25 cellular contexts compared by ENCODE assay signal in the genomic region with DNA sequence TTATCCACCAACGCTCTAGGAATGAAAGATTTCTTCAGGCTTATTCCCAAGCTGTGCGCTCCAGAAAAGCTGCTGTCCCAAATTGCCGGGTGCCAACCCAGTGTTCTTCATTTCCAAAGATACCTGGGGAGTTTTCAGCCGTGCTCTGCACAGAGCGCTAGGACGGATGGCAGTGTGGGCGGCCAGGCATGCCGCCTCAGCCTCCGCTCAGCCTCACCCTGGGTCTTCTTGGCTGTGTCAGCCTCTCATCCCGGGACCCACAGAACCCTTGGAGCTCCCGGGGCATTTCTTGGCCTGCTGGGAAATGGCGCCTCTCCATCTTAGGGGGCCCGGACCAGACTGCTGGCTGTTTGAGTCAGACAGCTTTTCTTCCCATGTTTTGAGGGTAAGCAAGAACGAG.
"Had no signal": no experiment of that assay in that cellular context is flagged by ENCODE, and none has a peak within 500 bp of the region (broad histone marks: within the 10 kb centered on the region; RNA-seq: fewer than 3 reads in every experiment).

No MANE protein-coding gene starts in this region.

- H3K4me3 Mint-ChIP-seq: natural killer cell treated with Interleukin-12 subunit alpha and Interleukin-12 subunit beta and Interleukin-15 and Interleukin-18, amount 100 ng/mL, for 72 hours; stimulated activated memory B cell treated with anti-CD40 and anti-IgM and Interleukin-4, amounts not matched to agents 10 μg/mL and 1 μg/mL and 100 μg/mL, for 72 hours; stimulated activated naive CD8-positive, alpha-beta T cell treated with anti-CD3 and anti-CD28 coated beads, Interleukin-15, Interleukin-2, amounts not matched to agents 100 ng/mL and 50 ng/mL, for 24 hours had no signal

- H3K4me3 ChIP-seq: colonic mucosa, hepatocyte, left ventricle myocardium inferior, lung, ovary, prostate gland, right lobe of liver, spleen, tibial artery, upper lobe of right lung, vagina had no signal

- ATAC-seq: foreskin keratinocyte; left cardiac atrium; natural killer cell treated with Interleukin-12 subunit alpha and Interleukin-12 subunit beta and Interleukin-15 and Interleukin-18, amount 100 ng/mL, for 72 hours; right lobe of liver; stimulated activated memory B cell treated with anti-CD40 and anti-IgM and Interleukin-4, amounts not matched to agents 10 μg/mL and 1 μg/mL and 100 μg/mL, for 72 hours; upper lobe of right lung had no signal

- H3K36me3 Mint-ChIP-seq: natural killer cell treated with Interleukin-12 subunit alpha and Interleukin-12 subunit beta and Interleukin-15 and Interleukin-18, amount 100 ng/mL, for 72 hours; stimulated activated memory B cell treated with anti-CD40 and anti-IgM and Interleukin-4, amounts not matched to agents 10 μg/mL and 1 μg/mL and 100 μg/mL, for 72 hours had no signal

- H3K27ac Mint-ChIP-seq: natural killer cell treated with Interleukin-12 subunit alpha and Interleukin-12 subunit beta and Interleukin-15 and Interleukin-18, amount 100 ng/mL, for 72 hours; stimulated activated memory B cell treated with anti-CD40 and anti-IgM and Interleukin-4, amounts not matched to agents 10 μg/mL and 1 μg/mL and 100 μg/mL, for 72 hours; stimulated activated naive CD8-positive, alpha-beta T cell treated with anti-CD3 and anti-CD28 coated beads, Interleukin-15, Interleukin-2, amounts not matched to agents 100 ng/mL and 50 ng/mL, for 24 hours had no signal

- H2AFZ ChIP-seq: hepatocyte had no signal

- H3K4me1 ChIP-seq: colonic mucosa, foreskin keratinocyte, prostate gland, right lobe of liver, vagina had no signal

- H3K9me3 Mint-ChIP-seq: natural killer cell treated with Interleukin-12 subunit alpha and Interleukin-12 subunit beta and Interleukin-15 and Interleukin-18, amount 100 ng/mL, for 72 hours; stimulated activated memory B cell treated with anti-CD40 and anti-IgM and Interleukin-4, amounts not matched to agents 10 μg/mL and 1 μg/mL and 100 μg/mL, for 72 hours; stimulated activated naive CD8-positive, alpha-beta T cell treated with anti-CD3 and anti-CD28 coated beads, Interleukin-15, Interleukin-2, amounts not matched to agents 100 ng/mL and 50 ng/mL, for 24 hours had no signal

- H3K27ac ChIP-seq: colonic mucosa, foreskin keratinocyte, hepatocyte, left ventricle myocardium inferior, neutrophil, ovary, prostate gland, right lobe of liver, spleen, tibial artery, upper lobe of right lung, vagina had no signal

- H3K36me3 ChIP-seq: colonic mucosa, left ventricle myocardium inferior, neutrophil, ovary, prostate gland, right lobe of liver, spleen, tibial artery, upper lobe of right lung, vagina had no signal

- H3K79me2 ChIP-seq: hepatocyte had no signal

- H3K4me2 ChIP-seq: hepatocyte had no signal

- DNase-seq: colonic mucosa; dermis blood vessel endothelial cell; foreskin keratinocyte; head of caudate nucleus; kidney; left cardiac atrium; left ventricle myocardium inferior; mesenchymal stem cell; midbrain; ovary; right lobe of liver; spleen; stimulated activated CD4-positive, alpha-beta T cell treated with anti-CD3 and anti-CD28 coated beads, Interleukin-15, amount 100 ng/mL, for 24 hours; stimulated activated CD4-positive, alpha-beta T cell treated with anti-CD3 and anti-CD28 coated beads, Interleukin-1b, Interleukin-23, amount 100 ng/mL, for 48 hours; stimulated activated CD4-positive, alpha-beta T cell treated with anti-CD3 and anti-CD28 coated beads, Interleukin-4, amount 100 ng/mL, for 24 hours; tibial artery; upper lobe of right lung had no signal

- H3K9me3 ChIP-seq: colonic mucosa, left ventricle myocardium inferior, neutrophil, ovary, prostate gland, right lobe of liver, spleen, tibial artery, upper lobe of right lung, vagina had no signal

- H3K27me3 ChIP-seq: colonic mucosa, hepatocyte, ovary, right lobe of liver, tibial artery, upper lobe of right lung, vagina had no signal

- H3K27me3 Mint-ChIP-seq: stimulated activated memory B cell treated with anti-CD40 and anti-IgM and Interleukin-4, amounts not matched to agents 10 μg/mL and 1 μg/mL and 100 μg/mL, for 72 hours had no signal
